8 cellular contexts compared by ENCODE assay signal in genomic region chr10:7407368-7408002, GRCh38. TPM values are rescaled to one million over a fixed set of nuclear protein-coding genes. Genes with fewer than 3 reads are reported as not detected.
A peak's percentile ranks its signal among the peaks of the same experiment; 100 is the strongest.
DNase-seq lines count a peak whose midpoint lies in the region; ATAC-seq and TF ChIP-seq lines count a peak whose summit lies in the region.

No MANE protein-coding gene starts in this region.

- peak overlapping the region; percentile 96 for H3K4me3 Mint-ChIP-seq in activated T-helper 1 cell treated with anti-CD3 and anti-CD28 coated beads, Interleukin-12 subunit alpha, Interleukin-12 subunit beta, Interleukin-2, Interleukin-4 antibody, amounts not matched to agents 30 ng/mL and 10 ng/mL and 1 ng/mL, durations not matched to agents 14 hours and 24 hours and 36 hours

- H3K4me1 ChIP-seq in right cardiac atrium (ENCODE audit: control insufficient read depth, insufficient read depth, low read length), result peaks cover 9% of the 10 kb centered on the region

- peaks cover 27% of the 10 kb centered on the region for H3K36me3 Mint-ChIP-seq in activated T-helper 1 cell treated with anti-CD3 and anti-CD28 coated beads, Interleukin-12 subunit alpha, Interleukin-12 subunit beta, Interleukin-2, Interleukin-4 antibody, amounts not matched to agents 30 ng/mL and 10 ng/mL and 1 ng/mL, durations not matched to agents 14 hours and 24 hours and 36 hours (ENCODE audit: low read depth)

- peak overlapping the region; percentile 20 for H3K27ac ChIP-seq in right cardiac atrium (ENCODE audit: low read length)

- intact Hi-C loops in activated T-helper 1 cell treated with anti-CD3 and anti-CD28 coated beads, Interleukin-12 subunit alpha, Interleukin-12 subunit beta, Interleukin-2, Interleukin-4 antibody, amounts not matched to agents 30 ng/mL and 10 ng/mL and 1 ng/mL, durations not matched to agents 14 hours and 24 hours and 36 hours (cut with micrococcal nuclease), result loop anchor here (2.0 kb wide), 4 partner anchors 19 to 487 kb away; partner anchors contain the start of gene ATP5F1C
- intact Hi-C loops in right cardiac atrium (cut with DNase I), result loop anchor here in 3 of 4 donors (2.0 to 10.0 kb wide), 4 partner anchors 63 to 149 kb away; no protein-coding TSS in a partner anchor

- H3K4me3 ChIP-seq in GM12864 (ENCODE audit: low read depth, low read length), result peak overlapping the region; percentile 84
- H3K4me3 ChIP-seq in right cardiac atrium (ENCODE audit: low read length), result peak overlapping the region; percentile 95
- H3K4me3 ChIP-seq in retinal pigment epithelial cell (ENCODE audit: low read length), result peak overlapping the region; percentile 56

- no peaks in the 10 kb centered on the region for H3K9me3 Mint-ChIP-seq in activated T-helper 1 cell treated with anti-CD3 and anti-CD28 coated beads, Interleukin-12 subunit alpha, Interleukin-12 subunit beta, Interleukin-2, Interleukin-4 antibody, amounts not matched to agents 30 ng/mL and 10 ng/mL and 1 ng/mL, durations not matched to agents 14 hours and 24 hours and 36 hours

- ATAC-seq in right cardiac atrium, result no peak
- ATAC-seq in HG02973 (IDR thresholded peaks at IDR 0.05; ENCODE audit: unreplicated experiment), result no peak

- peaks cover 10% of the 10 kb centered on the region for H3K27me3 Mint-ChIP-seq in activated T-helper 1 cell treated with anti-CD3 and anti-CD28 coated beads, Interleukin-12 subunit alpha, Interleukin-12 subunit beta, Interleukin-2, Interleukin-4 antibody, amounts not matched to agents 30 ng/mL and 10 ng/mL and 1 ng/mL, durations not matched to agents 14 hours and 24 hours and 36 hours (ENCODE audit: insufficient read depth)

- no peaks in the 10 kb centered on the region for H3K27me3 ChIP-seq in right cardiac atrium (ENCODE audit: control insufficient read depth, insufficient read depth)

- DNase-seq in GM12864 (ENCODE audit: low read depth) (no peak), right cardiac atrium (peak in 2 of 3 donors; percentile 16 to 69), retinal pigment epithelial cell (ENCODE audit: low read depth) (no peak), NCI-H2081 (lab: John Stamatoyannopoulos, UW) (no peak), NCI-H2029 treated with DMSO at 0.1 percent for 48 hours (lab: John Stamatoyannopoulos, UW) (no peak), NCI-H748 treated with DMSO at 0.1 percent for 48 hours (lab: John Stamatoyannopoulos, UW) (no peak)
- DNase-seq in activated T-helper 1 cell treated with anti-CD3 and anti-CD28 coated beads, Interleukin-12 subunit alpha, Interleukin-12 subunit beta, Interleukin-2, Interleukin-4 antibody, amounts not matched to agents 30 ng/mL and 10 ng/mL and 1 ng/mL, durations not matched to agents 14 hours and 24 hours and 36 hours (ENCODE audit: low spot score), result no peak

- TF ChIP-seq CTCF in GM12864 (IDR thresholded peaks at IDR 0.05; ENCODE audit: low read depth, low read length, missing control alignments) (no peak), retinal pigment epithelial cell (conservative IDR thresholded peaks at IDR 0.05; ENCODE audit: low read depth, low read length) (no peak)

- peak overlapping the region; percentile 79 for H3K27ac Mint-ChIP-seq in activated T-helper 1 cell treated with anti-CD3 and anti-CD28 coated beads, Interleukin-12 subunit alpha, Interleukin-12 subunit beta, Interleukin-2, Interleukin-4 antibody, amounts not matched to agents 30 ng/mL and 10 ng/mL and 1 ng/mL, durations not matched to agents 14 hours and 24 hours and 36 hours

- H3K4me1 Mint-ChIP-seq in activated T-helper 1 cell treated with anti-CD3 and anti-CD28 coated beads, Interleukin-12 subunit alpha, Interleukin-12 subunit beta, Interleukin-2, Interleukin-4 antibody, amounts not matched to agents 30 ng/mL and 10 ng/mL and 1 ng/mL, durations not matched to agents 14 hours and 24 hours and 36 hours (ENCODE audit: low read depth), result peaks cover 52% of the 10 kb centered on the region

- WGBS in right cardiac atrium, result 17% methylated on average over 49 of the region's 49 CpGs

- no peaks in the 10 kb centered on the region for H3K9me3 ChIP-seq in right cardiac atrium (ENCODE audit: control insufficient read depth, low read length)

RNA-seq across cellular contexts. Expression of gene SFMBT2, which starts 3.3 kb away (rescaled TPM):
- total RNA-seq in activated T-helper 1 cell treated with anti-CD3 and anti-CD28 coated beads, Interleukin-12 subunit alpha, Interleukin-12 subunit beta, Interleukin-2, Interleukin-4 antibody, amounts not matched to agents 30 ng/mL and 10 ng/mL and 1 ng/mL, durations not matched to agents 14 hours and 24 hours and 36 hours, result 38.3 and 39.1 TPM in 2 replicates
- total RNA-seq in right cardiac atrium, result 10 to 100 TPM; 11.3 to 12.9 (median 12.1) TPM
- polyA plus RNA-seq in right cardiac atrium, result 3.3 TPM

Comparison
In these comparisons a context has a peak if more than half of its experiments do, and no peak if none do; other contexts are left out.
1. DNase-seq: peak in right cardiac atrium (2 of 3); none in GM12864 (single experiment), activated T-helper 1 cell treated with anti-CD3 and anti-CD28 coated beads, Interleukin-12 subunit alpha, Interleukin-12 subunit beta, Interleukin-2, Interleukin-4 antibody, amounts not matched to agents 30 ng/mL and 10 ng/mL and 1 ng/mL, durations not matched to agents 14 hours and 24 hours and 36 hours (single experiment), retinal pigment epithelial cell (single experiment), NCI-H2081 (0 of 2), NCI-H2029 treated with DMSO at 0.1 percent for 48 hours (single experiment) and NCI-H748 treated with DMSO at 0.1 percent for 48 hours (single experiment).
2. Peak in every context shown above with its lines, with median percentiles within 50 percentile points of each other: H3K4me3 ChIP-seq.